In the genomic region with DNA sequence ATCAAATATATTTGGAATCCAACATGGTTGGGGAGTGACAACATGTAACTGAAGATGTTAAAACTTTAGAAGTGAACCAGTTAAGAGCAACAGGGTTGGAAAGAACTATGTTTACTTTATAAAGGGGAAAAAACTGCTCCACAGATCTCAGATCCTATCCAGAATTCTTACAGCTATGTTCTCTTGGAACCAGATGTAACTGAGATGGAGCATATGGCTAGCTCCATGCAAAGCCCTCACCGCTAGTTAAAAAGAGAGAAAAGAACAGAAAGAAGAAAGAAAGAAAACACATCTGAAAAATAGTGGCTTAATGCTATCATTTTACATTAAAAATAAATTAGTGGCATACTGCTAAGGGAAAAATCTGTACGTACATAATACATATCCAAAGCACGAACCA, we compare ENCODE assay signal across 20 cellular contexts.
"Had no signal": no experiment of that assay in that cellular context is flagged by ENCODE, and none has a peak within 500 bp of the region (broad histone marks: within the 10 kb centered on the region; RNA-seq: fewer than 3 reads in every experiment).

No MANE protein-coding gene starts in this region.

- DNase-seq: KBM-7, MV-4-11, NCI-H1048, NCI-H1105, NCI-H1417, NCI-H1436 treated with DMSO at 0.1 percent for 48 hours, NCI-H187, NCI-H2029, NCI-H2081 treated with DMSO at 0.1 percent for 48 hours, NCI-H2171, NCI-H226, NCI-H446, NCI-H510A, NCI-H524 treated with DMSO at 0.1 percent for 48 hours, NCI-H69, NCI-H774, Right ventricle myocardium superior, RPMI8226, SIG-M5 had no signal

- FAIRE-seq: RCC 7860 had no signal
